Comparison of ENCODE assay signal across 8 cellular contexts in genomic region chr21:34201441-34201838, GRCh38.
DNase-seq lines count a peak whose midpoint lies in the region; TF ChIP-seq lines count a peak whose summit lies in the region.

No MANE protein-coding gene starts in this region.

- H3K9me3 ChIP-seq in tibial nerve = no peaks in the 10 kb centered on the region

- WGBS in mesendoderm (ENCODE audit: extremely low coverage, insufficient coverage, low lambda C conversion rate) = no CpG with 5 or more reads among the region's 7 CpGs
- 23 to 28% methylated on average over 7 of the region's 7 CpGs for WGBS in tibial nerve, 2 donors
- WGBS in lower leg skin, 2 donors = 29 to 30% methylated on average over 7 of the region's 7 CpGs

- H3K36me3 Mint-ChIP-seq in activated naive CD4-positive, alpha-beta T cell treated with anti-CD3 and anti-CD28 coated beads, Interleukin-2, amount 10 ng/mL, durations not matched to agents 7 days and 5 days = no peaks in the 10 kb centered on the region

- H3K4me3 ChIP-seq in brain microvascular endothelial cell (ENCODE audit: low read depth, low read length) = peak overlapping the region; percentile 54
- peak overlapping the region; percentile 3 for H3K4me3 ChIP-seq in mesendoderm (ENCODE audit: low read length)
- peak overlapping the region; percentile 37 to 61 (median 53) for H3K4me3 ChIP-seq in tibial nerve
- H3K4me3 ChIP-seq in lower leg skin (ENCODE audit: low read depth, poor library complexity, severe bottlenecking) = no peak overlapping the region

- H3K36me3 ChIP-seq in brain microvascular endothelial cell (replicated peaks) (no peaks in the 10 kb centered on the region), mesendoderm (ENCODE audit: control insufficient read depth, insufficient read depth, low read length) (no peaks in the 10 kb centered on the region), tibial nerve (no peaks in the 10 kb centered on the region)

- peaks cover 51% of the 10 kb centered on the region for H3K4me1 Mint-ChIP-seq in activated naive CD4-positive, alpha-beta T cell treated with anti-CD3 and anti-CD28 coated beads, Interleukin-2, amount 10 ng/mL, durations not matched to agents 7 days and 5 days

- H2BK5ac ChIP-seq in mesendoderm (ENCODE audit: low read length) = peak overlapping the region; percentile 16

- H3K9ac ChIP-seq in mesendoderm (ENCODE audit: low read length) = peak overlapping the region; percentile 57

- H3K18ac ChIP-seq in mesendoderm (ENCODE audit: low read length) = peak overlapping the region; percentile 86

- CTCF ChIA-PET in activated naive CD4-positive, alpha-beta T cell treated with anti-CD3 and anti-CD28 coated beads, Interleukin-2, amount 10 ng/mL, durations not matched to agents 7 days and 5 days (lab: Charles Lee) = interaction anchor here (1.1 to 3.1 kb wide), 8 partner anchors 9 to 277 kb away, joined by 3 to 24 read pairs (median 7); no protein-coding TSS in a partner anchor

- TF ChIP-seq EP300 in tibial nerve (IDR thresholded peaks at IDR 0.05) = no peak

- H3K27ac ChIP-seq in brain microvascular endothelial cell (no peak overlapping the region), mesendoderm (ENCODE audit: low read depth, low read length) (peak overlapping the region; percentile 81), tibial nerve (peak overlapping the region; percentile 62 to 87 (median 76))

- peak overlapping the region; percentile 31 for H2BK120ac ChIP-seq in mesendoderm (ENCODE audit: low read depth, low read length)

- no peak overlapping the region for H3K23ac ChIP-seq in mesendoderm (ENCODE audit: low read length)

- H3K4me2 ChIP-seq in mesendoderm (ENCODE audit: low read length) = peak overlapping the region; percentile 34

- intact Hi-C loops in lower leg skin (cut with DNase I; ENCODE audit: low total_unique reads) = no loop called here

- no peak overlapping the region for H2AK5ac ChIP-seq in mesendoderm (ENCODE audit: low read length)

- H2BK15ac ChIP-seq in mesendoderm (replicated peaks; ENCODE audit: low read depth) = no peak overlapping the region

- H4K5ac ChIP-seq in mesendoderm (ENCODE audit: low read length) = no peak overlapping the region

- H3K27ac Mint-ChIP-seq in activated naive CD4-positive, alpha-beta T cell treated with anti-CD3 and anti-CD28 coated beads, Interleukin-2, amount 10 ng/mL, durations not matched to agents 7 days and 5 days = no peak overlapping the region

- H3K27me3 ChIP-seq in brain microvascular endothelial cell (replicated peaks) = no peaks in the 10 kb centered on the region
- no peaks in the 10 kb centered on the region for H3K27me3 ChIP-seq in mesendoderm (ENCODE audit: insufficient read depth, low read length, poor library complexity)
- no peaks in the 10 kb centered on the region for H3K27me3 ChIP-seq in tibial nerve

- peak overlapping the region; percentile 67 for H4K8ac ChIP-seq in mesendoderm (ENCODE audit: low read depth, low read length)

- no peaks in the 10 kb centered on the region for H3K79me1 ChIP-seq in mesendoderm (ENCODE audit: low read length)

- no peaks in the 10 kb centered on the region for H3K79me2 ChIP-seq in mesendoderm (ENCODE audit: control insufficient read depth, insufficient read depth, low read length)

- H3K4me3 Mint-ChIP-seq in activated naive CD4-positive, alpha-beta T cell treated with anti-CD3 and anti-CD28 coated beads, Interleukin-2, amount 10 ng/mL, durations not matched to agents 7 days and 5 days = peak overlapping the region; percentile 45

- H3K4me1 ChIP-seq in mesendoderm (ENCODE audit: control insufficient read depth, low read depth, low read length) (peaks cover 4% of the 10 kb centered on the region), tibial nerve (peaks cover 0 to 42% (median 9%) of the 10 kb centered on the region in 4 donors)

- peaks cover 9% of the 10 kb centered on the region for H3K27me3 Mint-ChIP-seq in activated naive CD4-positive, alpha-beta T cell treated with anti-CD3 and anti-CD28 coated beads, Interleukin-2, amount 10 ng/mL, durations not matched to agents 7 days and 5 days

- TF ChIP-seq CTCF in brain microvascular endothelial cell (IDR thresholded peaks at IDR 0.05; ENCODE audit: low read depth, low read length, missing control alignments) = no peak
- no peak for TF ChIP-seq CTCF in tibial nerve (IDR thresholded peaks at IDR 0.05)
- TF ChIP-seq CTCF in lower leg skin (IDR thresholded peaks at IDR 0.05) = no peak

- no peak for DNase-seq in activated naive CD4-positive, alpha-beta T cell treated with anti-CD3 and anti-CD28 coated beads, Interleukin-2, amount 10 ng/mL, durations not matched to agents 7 days and 5 days
- no peak for DNase-seq in activated naive CD4-positive, alpha-beta T cell (lab: John Stamatoyannopoulos, UW)
- no peak for DNase-seq in brain microvascular endothelial cell
- DNase-seq in mesendoderm = no peak
- no peak for DNase-seq in tibial nerve (ENCODE audit: low spot score in 2 of 2)
- DNase-seq in lower leg skin (ENCODE audit: low spot score in 2 of 2) = no peak
- no peak for DNase-seq in erythroblast (lab: John Stamatoyannopoulos, UW)
- no peak for DNase-seq in foreskin melanocyte

- no peaks in the 10 kb centered on the region for H3K9me3 Mint-ChIP-seq in activated naive CD4-positive, alpha-beta T cell treated with anti-CD3 and anti-CD28 coated beads, Interleukin-2, amount 10 ng/mL, durations not matched to agents 7 days and 5 days

- TF ChIP-seq POLR2A in tibial nerve (IDR thresholded peaks at IDR 0.05) = no peak
- TF ChIP-seq POLR2A in lower leg skin (IDR thresholded peaks at IDR 0.05) = no peak
- no peak for TF ChIP-seq POLR2A in erythroblast (IDR thresholded peaks at IDR 0.05; ENCODE audit: low read length)

- H3K56ac ChIP-seq in mesendoderm (ENCODE audit: low read length) = peak overlapping the region; percentile 81

- in situ Hi-C loops in brain microvascular endothelial cell (cut with HindIII; ENCODE audit: low pct_ligation_motif_present, low sequenced_read_pairs) = no loop called here

- H3K4ac ChIP-seq in mesendoderm (ENCODE audit: low read depth, low read length) = peak overlapping the region; percentile 22
